Comparison of ENCODE assay signal across 8 cellular contexts in genomic region chr5:52199833-52200232, GRCh38.
"Had no signal": no experiment of that assay in that cellular context is flagged by ENCODE, and none has a peak within 500 bp of the region (broad histone marks: within the 10 kb centered on the region; RNA-seq: fewer than 3 reads in every experiment).

No MANE protein-coding gene starts in this region.

- H2AFZ ChIP-seq: GM23338 had no signal

- H3K4me2 ChIP-seq: GM23338, KMS-11 had no signal

- ATAC-seq: GM23338 had no signal

- H3K9ac ChIP-seq: KMS-11 had no signal

- FAIRE-seq: H1, H54 had no signal

- DNase-seq: H9, HCEC 1CT, IMR-90, KBM-7 had no signal

- H3K4me3 ChIP-seq: GM23338 had no signal

- H3K27ac ChIP-seq: KMS-11 had no signal
